8 cellular contexts compared by ENCODE assay signal in the genomic region with DNA sequence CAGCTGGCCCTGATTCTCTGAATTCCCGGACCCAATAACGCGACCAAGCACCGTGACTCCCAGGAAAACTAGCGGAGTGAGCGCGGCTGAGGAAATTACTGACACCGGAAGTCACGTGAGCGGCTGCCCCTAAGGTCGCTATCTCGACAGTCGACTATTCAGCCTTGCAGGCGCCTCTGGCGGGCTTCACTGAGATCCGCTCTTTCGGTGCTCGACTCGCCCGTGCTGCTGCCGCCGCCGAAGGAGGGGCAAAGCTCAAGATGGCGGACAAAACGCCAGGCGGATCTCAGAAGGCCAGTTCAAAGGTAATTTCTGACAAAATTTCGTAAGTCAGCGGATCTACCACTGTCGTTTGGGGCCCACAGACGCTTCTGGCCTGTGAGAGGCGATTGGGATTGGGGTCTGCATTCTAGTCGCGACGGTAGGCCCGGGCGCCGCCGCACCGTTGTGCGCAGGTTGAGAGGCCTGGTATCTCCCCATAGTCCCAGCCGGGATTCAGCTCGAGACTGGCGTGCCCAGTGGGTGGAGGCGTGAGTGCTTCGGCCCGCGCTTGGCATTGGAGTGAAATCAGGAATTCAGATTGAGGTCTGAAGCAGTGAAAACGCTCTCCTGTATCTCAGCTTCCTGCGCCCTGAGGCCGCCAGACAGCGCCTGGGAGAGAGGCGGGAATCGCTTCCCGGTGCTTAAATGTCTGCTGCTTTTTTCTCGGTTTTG. TPM values are rescaled to one million over a fixed set of nuclear protein-coding genes. Genes with fewer than 3 reads are reported as not detected.
DNase-seq lines count a peak whose midpoint lies in the region; FAIRE-seq and TF ChIP-seq lines count a peak whose summit lies in the region.

A gene (plus strand): TSS at position 202 of the 714 bp plus-strand sequence. CDS start 59 bp downstream, at position 261.

- H3K36me3 ChIP-seq in neutrophil: no peaks in the 10 kb centered on the region

- H3K27ac ChIP-seq in neutrophil (peak within 1 kb of the TSS; percentile 93), substantia nigra (ENCODE audit: low read depth, low read length, poor library complexity, severe bottlenecking) (peak within 1 kb of the TSS; percentile 92)

- no peaks in the 10 kb centered on the region for H3K9me3 Mint-ChIP-seq in activated naive CD4-positive, alpha-beta T cell treated with anti-CD3 and anti-CD28 coated beads for 36 hours

- peak within 1 kb of the TSS; percentile 96 for H3K4me3 Mint-ChIP-seq in activated naive CD4-positive, alpha-beta T cell treated with anti-CD3 and anti-CD28 coated beads for 36 hours

- H3K27me3 ChIP-seq in neutrophil: peaks cover 5% of the 10 kb centered on the region

- CTCF ChIA-PET in activated naive CD4-positive, alpha-beta T cell treated with anti-CD3 and anti-CD28 coated beads for 36 hours (lab: Charles Lee): interaction anchor here (0.6 to 1.8 kb wide), 4 partner anchors 14 to 970 kb away, joined by 3 to 6 read pairs (median 4); a partner anchor contains a TSS

- no peaks in the 10 kb centered on the region for H3K9me3 ChIP-seq in neutrophil

- H3K36me3 Mint-ChIP-seq in activated naive CD4-positive, alpha-beta T cell treated with anti-CD3 and anti-CD28 coated beads for 36 hours (ENCODE audit: low read depth): peaks cover 7% of the 10 kb centered on the region

- H3K4me1 Mint-ChIP-seq in activated naive CD4-positive, alpha-beta T cell treated with anti-CD3 and anti-CD28 coated beads for 36 hours (ENCODE audit: low read depth): peaks cover 31% of the 10 kb centered on the region

- DNase-seq in GM03348 (ENCODE audit: low spot score) (peak; percentile 97), HFF-Myc (ENCODE audit: extremely low read depth, low read depth) (peak; percentile 95), NAMALWA (ENCODE audit: low spot score) (peak; percentile 98), SK-N-DZ (ENCODE audit: low spot score) (peak; percentile 98), frontal cortex (ENCODE audit: low spot score in 2 of 2) (peak; percentile 78 to 92), substantia nigra (lab: John Stamatoyannopoulos, UW) (peak; percentile 76 to 98 (median 95))
- DNase-seq in activated naive CD4-positive, alpha-beta T cell treated with anti-CD3 and anti-CD28 coated beads for 36 hours: peak; percentile 95

- H3K4me3 ChIP-seq in HFF-Myc (replicated peaks; ENCODE audit: low read depth, low read length): peak within 1 kb of the TSS; percentile 94
- H3K4me3 ChIP-seq in neutrophil (ENCODE audit: low read depth in 1 of 2, low read length in 1 of 2): peak within 1 kb of the TSS; percentile 93 to 94

- intact Hi-C loops in activated naive CD4-positive, alpha-beta T cell treated with anti-CD3 and anti-CD28 coated beads for 36 hours (cut with micrococcal nuclease): loop anchor here (1.0 to 10.0 kb wide), 17 partner anchors 10 to 1263 kb away; a partner anchor contains a TSS

- FAIRE-seq in frontal cortex (lab: Jason Lieb, UNC): no peak

- no peaks in the 10 kb centered on the region for H3K27me3 Mint-ChIP-seq in activated naive CD4-positive, alpha-beta T cell treated with anti-CD3 and anti-CD28 coated beads for 36 hours (ENCODE audit: low read depth)

- peak within 1 kb of the TSS; percentile 96 for H3K27ac Mint-ChIP-seq in activated naive CD4-positive, alpha-beta T cell treated with anti-CD3 and anti-CD28 coated beads for 36 hours

- no peak for TF ChIP-seq CTCF in HFF-Myc (IDR thresholded peaks at IDR 0.05; ENCODE audit: low read depth, low read length, missing control alignments)
- peak; percentile 64 for TF ChIP-seq CTCF in neutrophil (IDR thresholded peaks at IDR 0.05)

- peaks cover 25 to 27% of the 10 kb centered on the region in 2 experiments for H3K4me1 ChIP-seq in neutrophil (ENCODE audit: control insufficient read depth in 1 of 2, insufficient read depth in 1 of 2, low read depth in 1 of 2, low read length in 1 of 2)

RNA-seq across cellular contexts. Expression of the gene that starts here (rescaled TPM):
- polyA plus RNA-seq in SK-N-DZ (2014; cell fraction: cytosol; rRNA removed): 75.0 and 78.6 TPM in 2 replicates
- 201 and 239 TPM in 2 replicates for polyA plus RNA-seq in SK-N-DZ (2014; cell fraction: nucleus; rRNA removed)
- 100 to 1,000 TPM; 173 to 180 TPM for total RNA-seq in activated naive CD4-positive, alpha-beta T cell treated with anti-CD3 and anti-CD28 coated beads for 36 hours
- total RNA-seq in frontal cortex: 107 TPM

Comparison
In these comparisons a context has a peak if more than half of its experiments do, and no peak if none do; other contexts are left out.
1. Peak in every context shown above with its lines: DNase-seq, H3K4me3 ChIP-seq and H3K27ac ChIP-seq.